8 cellular contexts compared by ENCODE assay signal in the genomic region with DNA sequence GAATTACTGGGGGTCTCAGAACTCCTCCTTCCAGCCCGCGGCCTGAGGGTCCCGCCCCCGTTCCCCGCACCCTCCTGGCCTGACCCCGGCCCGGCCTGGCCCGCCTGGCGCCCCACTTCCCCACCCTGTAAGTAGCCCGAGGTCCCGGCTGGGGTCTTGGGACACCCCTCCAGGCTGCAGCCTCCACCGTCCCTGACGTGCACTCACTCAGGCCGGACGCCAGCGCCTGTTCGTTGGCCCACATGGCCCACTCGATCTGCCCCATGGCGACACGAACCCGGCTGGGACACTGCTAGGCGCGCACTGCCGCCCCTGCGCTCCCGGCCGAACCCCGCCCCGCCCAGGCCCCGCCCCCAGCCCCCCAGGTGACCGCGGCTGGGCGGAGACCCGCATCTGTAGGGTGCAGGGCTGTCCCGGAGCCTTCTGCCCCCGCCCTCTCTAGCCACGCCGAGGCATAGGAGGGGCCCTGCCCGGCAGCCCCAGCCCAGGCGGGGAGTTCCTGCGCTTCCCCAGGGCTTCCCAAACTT. TPM values are rescaled to one million over a fixed set of nuclear protein-coding genes. Genes with fewer than 3 reads are reported as not detected.
DNase-seq lines count a peak whose midpoint lies in the region; ATAC-seq and TF ChIP-seq lines count a peak whose summit lies in the region.

A gene (minus strand): TSS at position 305 of the 527 bp plus-strand sequence. CDS start 40 bp downstream, at position 265.

- H3K9ac ChIP-seq in Karpas-422 (ENCODE audit: low read length), result peak within 1 kb of the TSS; percentile 99

- TF ChIP-seq CTCF in dorsolateral prefrontal cortex (IDR thresholded peaks at IDR 0.05 in 54 of 56, conservative IDR thresholded peaks at IDR 0.05 in 2 of 56; ENCODE audit: low read depth in 1 of 56, partially characterized antibody in 56 of 56), result no peak
- TF ChIP-seq CTCF in lung (IDR thresholded peaks at IDR 0.05; ENCODE audit: control extremely low read depth, extremely low read depth), result no peak

- H3K9me3 Mint-ChIP-seq in activated CD4-positive, alpha-beta T cell treated with anti-CD3 and anti-CD28 coated beads, Interleukin-2, amount 10 ng/mL, durations not matched to agents 24 days and 14 days, result no peaks in the 10 kb centered on the region

- peaks cover 34% of the 10 kb centered on the region for H4K20me1 ChIP-seq in Karpas-422 (ENCODE audit: insufficient read depth, low read depth, low read length)

- H3K27me3 ChIP-seq in Karpas-422 (ENCODE audit: low read length) (no peaks in the 10 kb centered on the region), dorsolateral prefrontal cortex (no peaks in the 10 kb centered on the region), lung (ENCODE audit: control insufficient read depth, insufficient read depth) (no peaks in the 10 kb centered on the region)

- ATAC-seq in GM21737 (IDR thresholded peaks at IDR 0.05; ENCODE audit: unreplicated experiment) (peak; percentile 57), lung (ENCODE audit: insufficient read depth, low FRiP score) (peak; percentile 81)

- H3K9me3 ChIP-seq in Karpas-422 (ENCODE audit: low read length) (no peaks in the 10 kb centered on the region), lung (ENCODE audit: control insufficient read depth in 2 of 2, insufficient read depth in 1 of 2, low read length in 1 of 2) (no peaks in the 10 kb centered on the region)

- H3K27me3 Mint-ChIP-seq in activated CD4-positive, alpha-beta T cell treated with anti-CD3 and anti-CD28 coated beads, Interleukin-2, amount 10 ng/mL, durations not matched to agents 24 days and 14 days, result no peaks in the 10 kb centered on the region

- H3K27ac ChIP-seq in Karpas-422 (ENCODE audit: low read length), result peak within 1 kb of the TSS; percentile 94
- peak within 1 kb of the TSS in 46 of 59 donors; percentile 6 to 85 (median 58) for H3K27ac ChIP-seq in dorsolateral prefrontal cortex
- peak within 1 kb of the TSS; percentile 17 to 87 for H3K27ac ChIP-seq in lung (ENCODE audit: low read depth in 1 of 2, low read length in 1 of 2)

- peaks cover 15% of the 10 kb centered on the region for H3K4me1 Mint-ChIP-seq in activated CD4-positive, alpha-beta T cell treated with anti-CD3 and anti-CD28 coated beads, Interleukin-2, amount 10 ng/mL, durations not matched to agents 24 days and 14 days

- DNase-seq in GDM1 (lab: John Stamatoyannopoulos, UW) (peak; percentile 59), Karpas-422 (peak; percentile 95), dorsolateral prefrontal cortex (peak in 3 of 10 donors; percentile 21 to 63 (median 29)), lung (ENCODE audit: low spot score) (peak; percentile 76), retina (no peak)
- DNase-seq in activated CD4-positive, alpha-beta T cell treated with anti-CD3 and anti-CD28 coated beads, Interleukin-2, amount 10 ng/mL, durations not matched to agents 24 days and 14 days, result peak; percentile 97
- DNase-seq in stimulated activated CD8-positive, alpha-beta memory T cell treated with anti-CD3 and anti-CD28 coated beads, Interleukin-12 subunit alpha, Interleukin-12 subunit beta, amount 100 ng/mL, for 4 hours (ENCODE audit: low read depth), result peak; percentile 74

- peak within 1 kb of the TSS; percentile 90 for H3K4me3 Mint-ChIP-seq in activated CD4-positive, alpha-beta T cell treated with anti-CD3 and anti-CD28 coated beads, Interleukin-2, amount 10 ng/mL, durations not matched to agents 24 days and 14 days

- H3K4me2 ChIP-seq in Karpas-422 (ENCODE audit: low read depth, low read length, poor library complexity, severe bottlenecking), result peak within 1 kb of the TSS; percentile 97

- no peaks in the 10 kb centered on the region; the same call in 1 of the 2 replicates for H3K36me3 ChIP-seq in Karpas-422 (ENCODE audit: insufficient read depth, low read length)
- H3K36me3 ChIP-seq in lung (ENCODE audit: control insufficient read depth in 2 of 2, insufficient read depth in 2 of 2, low read length in 2 of 2), result peaks cover 0 to 40% of the 10 kb centered on the region in 2 donors

- peaks cover 17% of the 10 kb centered on the region for H3K36me3 Mint-ChIP-seq in activated CD4-positive, alpha-beta T cell treated with anti-CD3 and anti-CD28 coated beads, Interleukin-2, amount 10 ng/mL, durations not matched to agents 24 days and 14 days (ENCODE audit: low read depth)

- WGBS in lung, 2 donors, result 0 to 1% methylated on average over 28 to 41 of the region's 41 CpGs

- intact Hi-C loops in activated CD4-positive, alpha-beta T cell treated with anti-CD3 and anti-CD28 coated beads, Interleukin-2, amount 10 ng/mL, durations not matched to agents 24 days and 14 days (cut with micrococcal nuclease), result loop anchor here (1.0 to 5.0 kb wide), 7 partner anchors 12 to 131 kb away; a partner anchor contains a TSS
- intact Hi-C loops in dorsolateral prefrontal cortex (cut with DNase I), result no loop called here

- H3K4me1 ChIP-seq in Karpas-422 (ENCODE audit: low read length) (peaks cover 34% of the 10 kb centered on the region), lung (ENCODE audit: control insufficient read depth in 2 of 2, insufficient read depth in 2 of 2, low read length in 2 of 2) (peaks cover 0 to 12% of the 10 kb centered on the region in 2 donors)

- peak within 1 kb of the TSS; percentile 100 for H3K4me3 ChIP-seq in Karpas-422 (ENCODE audit: low read length)
- peak within 1 kb of the TSS; percentile 14 to 66 (median 50) for H3K4me3 ChIP-seq in dorsolateral prefrontal cortex
- peak within 1 kb of the TSS; percentile 55 for H3K4me3 ChIP-seq in lung

- no peaks in the 10 kb centered on the region for H3K9me2 ChIP-seq in Karpas-422 (replicated peaks; ENCODE audit: insufficient read depth, low read length)

- H2AFZ ChIP-seq in Karpas-422 (ENCODE audit: low read length), result no peak within 1 kb of the TSS; the same call in 1 of the 2 replicates

- H3K27ac Mint-ChIP-seq in activated CD4-positive, alpha-beta T cell treated with anti-CD3 and anti-CD28 coated beads, Interleukin-2, amount 10 ng/mL, durations not matched to agents 24 days and 14 days, result peak within 1 kb of the TSS; percentile 96

- peaks cover 18% of the 10 kb centered on the region for H3K79me2 ChIP-seq in Karpas-422 (ENCODE audit: low read length)

RNA-seq across cellular contexts. Expression of the gene that starts here (rescaled TPM):
- total RNA-seq in Karpas-422 (2014; rRNA removed; shearing (Covaris generic); ENCODE audit: low replicate concordance), result 395 and 1,207 TPM in 2 replicates
- total RNA-seq in activated CD4-positive, alpha-beta T cell treated with anti-CD3 and anti-CD28 coated beads, Interleukin-2, amount 10 ng/mL, durations not matched to agents 24 days and 14 days, result 222 and 228 TPM in 2 replicates
- 10 to 100 TPM in 119 of 120 experiments, 1 to 10 TPM in 1; 8.7 to 94.0 (median 30.1) TPM for total RNA-seq in dorsolateral prefrontal cortex
- total RNA-seq in lung, result 100 to 1,000 TPM; 113 to 404 TPM
- 100 to 1,000 TPM; 294 to 879 TPM for polyA plus RNA-seq in lung

Comparison
In these comparisons a context has a peak if more than half of its experiments do, and no peak if none do; other contexts are left out.
1. H3K4me3 ChIP-seq: peak in every context shown above with its lines; median percentile 100 in Karpas-422; 55 in lung; 50 in dorsolateral prefrontal cortex.